ENCODE assay signal across 19 cellular contexts in the genomic region with DNA sequence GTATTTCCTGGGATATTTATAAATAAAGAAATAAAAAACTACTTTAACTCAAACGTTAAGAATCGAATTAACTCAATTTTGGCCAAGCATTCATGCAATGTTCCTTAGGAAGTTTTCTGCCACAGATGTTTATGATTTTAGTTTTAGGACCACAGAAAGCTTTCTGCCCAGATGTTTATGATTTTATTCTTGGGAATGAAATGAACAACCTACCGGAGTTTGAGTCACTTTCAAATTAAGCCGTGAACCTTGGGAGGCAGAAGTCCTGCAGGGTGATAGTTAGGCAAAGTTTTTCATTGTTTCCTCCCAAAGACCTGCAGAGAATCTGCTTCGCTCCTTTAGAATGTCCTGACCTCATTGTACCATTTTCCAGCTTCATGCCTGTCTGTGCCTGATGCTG. TPM values are rescaled to one million over a fixed set of nuclear protein-coding genes. Genes with fewer than 3 reads are reported as not detected.
DNase-seq lines count a peak whose midpoint lies in the region; ATAC-seq and TF ChIP-seq lines count a peak whose summit lies in the region.
"Had no signal": no experiment of that assay in that cellular context is flagged by ENCODE, and none has a peak within 500 bp of the region (broad histone marks: within the 10 kb centered on the region; RNA-seq: fewer than 3 reads in every experiment).

No MANE protein-coding gene starts in this region.

- H3K27ac ChIP-seq in psoas muscle = no peak overlapping the region
- H3K27ac ChIP-seq: A549, Peyer's patch had no signal

- no peak overlapping the region for H3K4me3 ChIP-seq in psoas muscle
- H3K4me3 ChIP-seq: A549, MG63, Peyer's patch had no signal

- H3K4me1 Mint-ChIP-seq in osteocyte (ENCODE audit: unreplicated experiment) = peaks cover 27% of the 10 kb centered on the region
- peaks cover 3 to 12% of the 10 kb centered on the region in 2 donors for H3K4me1 Mint-ChIP-seq in effector memory CD8-positive, alpha-beta T cell (ENCODE audit: low read depth in 2 of 2)

- no peak overlapping the region for H3K4me3 Mint-ChIP-seq in osteocyte (ENCODE audit: unreplicated experiment)
- no peak overlapping the region for H3K4me3 Mint-ChIP-seq in effector memory CD8-positive, alpha-beta T cell
- H3K4me3 Mint-ChIP-seq: CD8-positive, alpha-beta T cell had no signal

- ATAC-seq in GM21515 (IDR thresholded peaks at IDR 0.05; ENCODE audit: unreplicated experiment) (no peak), psoas muscle (no peak)
- no peak for ATAC-seq in effector memory CD8-positive, alpha-beta T cell (replicated peaks)
- ATAC-seq: A549; CD8-positive, alpha-beta T cell had no signal

- H3K27ac Mint-ChIP-seq in osteocyte (ENCODE audit: unreplicated experiment) = peak overlapping the region; percentile 39
- no peak overlapping the region for H3K27ac Mint-ChIP-seq in effector memory CD8-positive, alpha-beta T cell
- H3K27ac Mint-ChIP-seq: CD8-positive, alpha-beta T cell had no signal

- TF ChIP-seq CTCF in osteocyte (IDR thresholded peaks at IDR 0.05) (no peak), psoas muscle (IDR thresholded peaks at IDR 0.05) (no peak)

- no peaks in the 10 kb centered on the region for H3K36me3 Mint-ChIP-seq in osteocyte (ENCODE audit: unreplicated experiment)
- H3K36me3 Mint-ChIP-seq in effector memory CD8-positive, alpha-beta T cell (ENCODE audit: insufficient read depth) = no peaks in the 10 kb centered on the region
- H3K36me3 Mint-ChIP-seq: CD8-positive, alpha-beta T cell had no signal

- peak; percentile 63 for DNase-seq in AG20443 (ENCODE audit: low spot score)
- peak; percentile 63 for DNase-seq in RPMI7951 (ENCODE audit: low read depth)
- peak; percentile 91 for DNase-seq in fibroblast of peridontal ligament (ENCODE audit: extremely low read depth)
- no peak for DNase-seq in osteocyte (ENCODE audit: extremely low spot score, unreplicated experiment)
- DNase-seq in psoas muscle = no peak
- DNase-seq in NCI-H1417 (lab: John Stamatoyannopoulos, UW) = no peak
- DNase-seq in effector memory CD8-positive, alpha-beta T cell = no peak
- DNase-seq: BE2C; CD8-positive, alpha-beta T cell; DND-41; GF-D8; MG63; NCI-H1105; NCI-H187; NCI-H748 treated with DMSO at 0.1 percent for 48 hours; Peyer's patch; SHP77 had no signal

- H3K4me1 ChIP-seq in psoas muscle = no peaks in the 10 kb centered on the region
- H3K4me1 ChIP-seq: A549, BE2C, Peyer's patch had no signal

- no peaks in the 10 kb centered on the region for H3K9me3 Mint-ChIP-seq in osteocyte (ENCODE audit: unreplicated experiment)
- no peaks in the 10 kb centered on the region for H3K9me3 Mint-ChIP-seq in effector memory CD8-positive, alpha-beta T cell
- H3K9me3 Mint-ChIP-seq: CD8-positive, alpha-beta T cell had no signal

- WGBS in psoas muscle, 3 donors = 74 to 79% (median 77%) methylated on average over 5 of the region's 5 CpGs

- no peaks in the 10 kb centered on the region for H3K9me3 ChIP-seq in psoas muscle
- H3K9me3 ChIP-seq: A549, BE2C, MG63, Peyer's patch had no signal

- H3K27me3 Mint-ChIP-seq in osteocyte (ENCODE audit: unreplicated experiment) = peaks cover 2% of the 10 kb centered on the region
- H3K27me3 Mint-ChIP-seq in effector memory CD8-positive, alpha-beta T cell = peaks cover 8 to 51% of the 10 kb centered on the region in 2 donors

- intact Hi-C loops in psoas muscle (cut with DNase I) = no loop called here

- H3K27me3 ChIP-seq in psoas muscle (ENCODE audit: insufficient read depth in 3 of 3, low read length in 2 of 3) = no peaks in the 10 kb centered on the region
- H3K27me3 ChIP-seq: BE2C, MG63, Peyer's patch had no signal

- no peaks in the 10 kb centered on the region for H3K36me3 ChIP-seq in psoas muscle (ENCODE audit: insufficient read depth in 1 of 2, low read depth in 1 of 2)
- H3K36me3 ChIP-seq: BE2C, MG63, Peyer's patch had no signal

RNA-seq across cellular contexts. Expression of a gene that starts 34.7 kb away (rescaled TPM):
- total RNA-seq in RPMI7951 (2014; rRNA removed; shearing (Covaris generic)) = 9.5 and 15.6 TPM in 2 replicates
- total RNA-seq in osteocyte = 13.8 and 18.6 TPM in 2 replicates
- total RNA-seq in psoas muscle = 10 to 100 TPM; 51.6 to 88.2 (median 78.6) TPM
- 10 to 100 TPM; 16.4 to 43.9 (median 40.8) TPM for polyA plus RNA-seq in psoas muscle

Comparison
In these comparisons a context has a peak if more than half of its experiments do, and no peak if none do; other contexts are left out.
1. DNase-seq: peak in AG20443 (single experiment), RPMI7951 (single experiment) and fibroblast of peridontal ligament (single experiment); none in osteocyte (single experiment), psoas muscle (0 of 2), NCI-H1417 (0 of 3) and effector memory CD8-positive, alpha-beta T cell (0 of 3).